ENCODE assay signal across 21 cellular contexts in genomic region chr2:64424421-64424987, GRCh38. TPM values are rescaled to one million over a fixed set of nuclear protein-coding genes. Genes with fewer than 3 reads are reported as not detected.
DNase-seq lines count a peak whose midpoint lies in the region; ATAC-seq, FAIRE-seq and TF ChIP-seq lines count a peak whose summit lies in the region.
"Had no signal": no experiment of that assay in that cellular context is flagged by ENCODE, and none has a peak within 500 bp of the region (broad histone marks: within the 10 kb centered on the region; RNA-seq: fewer than 3 reads in every experiment).

No MANE protein-coding gene starts in this region.

- H3K4me3 Mint-ChIP-seq in stimulated activated memory B cell treated with anti-CD40 and anti-IgM and Interleukin-4, amounts not matched to agents 10 μg/mL and 1 μg/mL and 100 μg/mL, for 72 hours = no peak overlapping the region
- H3K4me3 Mint-ChIP-seq: CD4-positive, alpha-beta T cell; GM23338; HFFc6 had no signal

- DNase-seq in HepG2 (ENCODE audit: low spot score) = no peak
- DNase-seq in Right ventricle myocardium inferior (ENCODE audit: missing footprints) = no peak
- no peak for DNase-seq in pons (ENCODE audit: low spot score)
- DNase-seq in effector CD4-positive, alpha-beta T cell = no peak
- DNase-seq: AML-193; CD4-positive, alpha-beta T cell; DMS153; DMS79; GDM1; HFFc6 had no signal

- ATAC-seq in HepG2 (peak; percentile 62), Right ventricle myocardium inferior (no peak)
- ATAC-seq in stimulated activated memory B cell treated with anti-CD40 and anti-IgM and Interleukin-4, amounts not matched to agents 10 μg/mL and 1 μg/mL and 100 μg/mL, for 72 hours = peak; percentile 36
- ATAC-seq: GM23338, HCT116 had no signal

- CTCF ChIA-PET in HepG2 (lab: Yijun Ruan, JAX; ENCODE audit: low intra/inter-chr PET ratio, low total read pairs) = no interaction called here

- no peaks in the 10 kb centered on the region for H3K36me3 Mint-ChIP-seq in stimulated activated memory B cell treated with anti-CD40 and anti-IgM and Interleukin-4, amounts not matched to agents 10 μg/mL and 1 μg/mL and 100 μg/mL, for 72 hours

- no TSS peak for BruUV-seq in HepG2 (replicated peaks; lab: Mats Ljungman, UMichigan)

- no peak overlapping the region for H3K9ac ChIP-seq in HepG2 (ENCODE audit: insufficient read depth, low read depth, low read length)

- POLR2A ChIA-PET in HepG2 (lab: Yijun Ruan, JAX) = no interaction called here

- H3K9me3 Mint-ChIP-seq in stimulated activated memory B cell treated with anti-CD40 and anti-IgM and Interleukin-4, amounts not matched to agents 10 μg/mL and 1 μg/mL and 100 μg/mL, for 72 hours = no peaks in the 10 kb centered on the region
- H3K9me3 Mint-ChIP-seq: CD4-positive, alpha-beta T cell; GM23338; HFFc6 had no signal

- intact Hi-C loops in HepG2 (cut with micrococcal nuclease; ENCODE audit: unreplicated experiment) (no loop called here), Right ventricle myocardium inferior (cut with DNase I) (no loop called here)

- no peak overlapping the region for H3K27ac Mint-ChIP-seq in stimulated activated memory B cell treated with anti-CD40 and anti-IgM and Interleukin-4, amounts not matched to agents 10 μg/mL and 1 μg/mL and 100 μg/mL, for 72 hours
- H3K27ac Mint-ChIP-seq: CD4-positive, alpha-beta T cell; GM23338; HFFc6 had no signal

- no peak for TF ChIP-seq POLR2A in HepG2 (IDR thresholded peaks at IDR 0.05; ENCODE audit: insufficient read depth in 1 of 2, low read depth in 2 of 2, low read length in 2 of 2)

- no peaks in the 10 kb centered on the region for H3K79me2 ChIP-seq in HepG2 (ENCODE audit: insufficient read depth, low read length)

- TF ChIP-seq RAD21 in HepG2 (CRISPR knock-in tag; IDR thresholded peaks at IDR 0.05) = no peak

- H3K27me3 ChIP-seq in HepG2 (ENCODE audit: control insufficient read depth in 1 of 2, insufficient read depth in 2 of 2, low read length in 2 of 2) (no peaks in the 10 kb centered on the region), neutrophil (no peaks in the 10 kb centered on the region)

- H2AFZ ChIP-seq in HepG2 (ENCODE audit: low read length) = no peak overlapping the region
- H2AFZ ChIP-seq: GM23338 had no signal

- H3K36me3 ChIP-seq in HepG2 (replicated peaks in 1 of 2; ENCODE audit: control insufficient read depth in 1 of 2, insufficient read depth in 2 of 2, low read length in 2 of 2) (no peaks in the 10 kb centered on the region), neutrophil (no peaks in the 10 kb centered on the region)

- in situ Hi-C loops in HepG2 (cut with HindIII; ENCODE audit: extremely low pct_ligation_motif_present, low pct_unique_long_range_greater_than_20kb) = no loop called here

- TF ChIP-seq EP300 in HepG2 (IDR thresholded peaks at IDR 0.05; ENCODE audit: low read depth in 2 of 2, low read length in 2 of 2) = no peak
- no peak for TF ChIP-seq EP300 in HepG2 (CRISPR knock-in tag; IDR thresholded peaks at IDR 0.05; ENCODE audit: borderline replicate concordance)

- H4K20me1 ChIP-seq in HepG2 (ENCODE audit: insufficient read depth, low read length) = no peaks in the 10 kb centered on the region

- H3K4me2 ChIP-seq in HepG2 (ENCODE audit: low read depth, low read length) = no peak overlapping the region
- H3K4me2 ChIP-seq: A549, GM23338 had no signal

- 42% methylated on average over 3 of the region's 3 CpGs for WGBS in HepG2 (ENCODE audit: low lambda C conversion rate)

- TF ChIP-seq CTCF in VCaP (conservative IDR thresholded peaks at IDR 0.05) = no peak
- no peak for TF ChIP-seq CTCF in HepG2 (CRISPR knock-in tag; IDR thresholded peaks at IDR 0.05)
- TF ChIP-seq CTCF in neutrophil (IDR thresholded peaks at IDR 0.05) = no peak

- H3K27me3 Mint-ChIP-seq in stimulated activated memory B cell treated with anti-CD40 and anti-IgM and Interleukin-4, amounts not matched to agents 10 μg/mL and 1 μg/mL and 100 μg/mL, for 72 hours = no peaks in the 10 kb centered on the region
- H3K27me3 Mint-ChIP-seq: CD4-positive, alpha-beta T cell had no signal

- H3K9me3 ChIP-seq in HepG2 (ENCODE audit: low read length) (no peaks in the 10 kb centered on the region), neutrophil (no peaks in the 10 kb centered on the region)
- H3K9me3 ChIP-seq: A549 had no signal

- H3K4me3 ChIP-seq in HepG2 (replicated peaks in 1 of 3; ENCODE audit: insufficient read depth in 1 of 3, low read depth in 2 of 3, low read length in 3 of 3) (no peak overlapping the region), neutrophil (ENCODE audit: low read depth in 1 of 2, low read length in 1 of 2) (no peak overlapping the region)
- H3K4me3 ChIP-seq: A549, GM23338 had no signal

- H3K4me1 Mint-ChIP-seq in stimulated activated memory B cell treated with anti-CD40 and anti-IgM and Interleukin-4, amounts not matched to agents 10 μg/mL and 1 μg/mL and 100 μg/mL, for 72 hours = no peaks in the 10 kb centered on the region
- H3K4me1 Mint-ChIP-seq: GM23338 had no signal

- FAIRE-seq in HepG2 (lab: Jason Lieb, UNC) = no peak
- FAIRE-seq: A549, GM12892, GM18507, H54, HTR-8/SVneo had no signal

- H3K27ac ChIP-seq in VCaP = peak overlapping the region; percentile 44; the same call in 1 of the 2 replicates
- no peak overlapping the region for H3K27ac ChIP-seq in HepG2 (ENCODE audit: extremely low read length, insufficient read depth, low read length)
- H3K27ac ChIP-seq in neutrophil = peak overlapping the region; percentile 51
- H3K27ac ChIP-seq: 22Rv1, A549 had no signal

- H3K4me1 ChIP-seq in HepG2 (ENCODE audit: insufficient read depth, low read length) (peaks cover 17% of the 10 kb centered on the region), neutrophil (ENCODE audit: control insufficient read depth in 1 of 2, insufficient read depth in 1 of 2, low read depth in 1 of 2, low read length in 1 of 2) (peaks cover 16 to 29% of the 10 kb centered on the region in 2 experiments)

TF ChIP-seq in HepG2, 621 proteins besides CTCF, POLR2A, EP300 and RAD21 (continues in another document):
- TF ChIP-seq ATF7 (IDR thresholded peaks at IDR 0.05) (no peak), ATF7 (CRISPR knock-in tag; IDR thresholded peaks at IDR 0.05) (no peak), SYNCRIP (IDR thresholded peaks at IDR 0.05; ENCODE audit: insufficient read depth, low read depth, low read length) (no peak), ZBTB8A (CRISPR knock-in tag; IDR thresholded peaks at IDR 0.05; ENCODE audit: borderline replicate concordance, low read depth) (no peak), TRIM22 (IDR thresholded peaks at IDR 0.05) (no peak)
- TF ChIP-seq, protein P1, sequence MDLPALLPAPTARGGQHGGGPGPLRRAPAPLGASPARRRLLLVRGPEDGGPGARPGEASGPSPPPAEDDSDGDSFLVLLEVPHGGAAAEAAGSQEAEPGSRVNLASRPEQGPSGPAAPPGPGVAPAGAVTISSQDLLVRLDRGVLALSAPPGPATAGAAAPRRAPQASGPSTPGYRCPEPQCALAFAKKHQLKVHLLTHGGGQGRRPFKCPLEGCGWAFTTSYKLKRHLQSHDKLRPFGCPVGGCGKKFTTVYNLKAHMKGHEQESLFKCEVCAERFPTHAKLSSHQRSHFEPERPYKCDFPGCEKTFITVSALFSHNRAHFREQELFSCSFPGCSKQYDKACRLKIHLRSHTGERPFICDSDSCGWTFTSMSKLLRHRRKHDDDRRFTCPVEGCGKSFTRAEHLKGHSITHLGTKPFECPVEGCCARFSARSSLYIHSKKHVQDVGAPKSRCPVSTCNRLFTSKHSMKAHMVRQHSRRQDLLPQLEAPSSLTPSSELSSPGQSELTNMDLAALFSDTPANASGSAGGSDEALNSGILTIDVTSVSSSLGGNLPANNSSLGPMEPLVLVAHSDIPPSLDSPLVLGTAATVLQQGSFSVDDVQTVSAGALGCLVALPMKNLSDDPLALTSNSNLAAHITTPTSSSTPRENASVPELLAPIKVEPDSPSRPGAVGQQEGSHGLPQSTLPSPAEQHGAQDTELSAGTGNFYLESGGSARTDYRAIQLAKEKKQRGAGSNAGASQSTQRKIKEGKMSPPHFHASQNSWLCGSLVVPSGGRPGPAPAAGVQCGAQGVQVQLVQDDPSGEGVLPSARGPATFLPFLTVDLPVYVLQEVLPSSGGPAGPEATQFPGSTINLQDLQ (CRISPR knock-in tag; IDR thresholded peaks at IDR 0.05) = no peak

RNA-seq across cellular contexts. Expression of gene LGALSL, which starts 29.5 kb away (rescaled TPM):
- total RNA-seq in HepG2 (2016; rRNA removed; fragmentation: Illumina TruSeq; extraction: Trizol) = 15.4 and 22.6 TPM in 2 replicates
- 6.1 and 12.0 TPM in 2 replicates for total RNA-seq in HepG2 (2016; cell fraction: cytosol; rRNA removed; fragmentation: Illumina TruSeq; extraction: Trizol; ENCODE audit: low read depth)
- total RNA-seq in HepG2 (2016; cell fraction: insoluble cytoplasmic fraction; rRNA removed; fragmentation: Illumina TruSeq; extraction: Trizol) = 15.9 and 18.2 TPM in 2 replicates
- total RNA-seq in HepG2 (2016; cell fraction: membrane; rRNA removed; fragmentation: Illumina TruSeq; extraction: Trizol) = 15.5 and 19.7 TPM in 2 replicates
- total RNA-seq in HepG2 (2016; cell fraction: nucleus; rRNA removed; fragmentation: Illumina TruSeq; extraction: Trizol) = 7.0 and 10.0 TPM in 2 replicates
- polyA plus RNA-seq in HepG2 (2011; rRNA removed) = 16.2 and 20.0 TPM in 2 replicates
- polyA plus RNA-seq in HepG2 (2011; cell fraction: cytosol; rRNA removed) = 17.5 and 21.3 TPM in 2 replicates
- polyA plus RNA-seq in HepG2 (2011; cell fraction: nucleus; rRNA removed) = 8.2 and 8.9 TPM in 2 replicates
- polyA plus RNA-seq in HepG2 (2012) = 18.4 and 25.6 TPM in 2 replicates
- 19.9 and 23.2 TPM in 2 replicates for polyA plus RNA-seq in HepG2 (2016; cell fraction: cytosol; fragmentation: Illumina TruSeq; extraction: Trizol; ENCODE audit: low read depth)
- 28.6 and 32.5 TPM in 2 replicates for polyA plus RNA-seq in HepG2 (2016; cell fraction: insoluble cytoplasmic fraction; fragmentation: Illumina TruSeq; extraction: Trizol; ENCODE audit: low read depth)
- 19.7 and 21.5 TPM in 2 replicates for polyA plus RNA-seq in HepG2 (2016; cell fraction: membrane; fragmentation: Illumina TruSeq; extraction: Trizol; ENCODE audit: low read depth)
- polyA plus RNA-seq in HepG2 (2016; cell fraction: nucleus; fragmentation: Illumina TruSeq; extraction: Trizol; ENCODE audit: insufficient read depth, low read depth) = 15.4 and 23.3 TPM in 2 replicates
- 8.2 and 17.7 TPM in 2 replicates for polyA minus RNA-seq in HepG2 (2011; rRNA and poly(A)+ RNA removed; ENCODE audit: low replicate concordance)
- 16.6 and 18.6 TPM in 2 replicates for polyA minus RNA-seq in HepG2 (2011; cell fraction: cytosol; rRNA and poly(A)+ RNA removed)
- 5.4 and 7.6 TPM in 2 replicates for polyA minus RNA-seq in HepG2 (2011; cell fraction: nucleus; rRNA and poly(A)+ RNA removed)
- 6.6 TPM for total RNA-seq in Right ventricle myocardium inferior
